In genomic region chr2:191170773-191171172, GRCh38 we compare ENCODE assay signal across 15 cellular contexts. TPM values are rescaled to one million over a fixed set of nuclear protein-coding genes. Genes with fewer than 3 reads are reported as not detected.
DNase-seq lines count a peak whose midpoint lies in the region; ATAC-seq and TF ChIP-seq lines count a peak whose summit lies in the region.
"Had no signal": no experiment of that assay in that cellular context is flagged by ENCODE, and none has a peak within 500 bp of the region (broad histone marks: within the 10 kb centered on the region; RNA-seq: fewer than 3 reads in every experiment).

No MANE protein-coding gene starts in this region.

- 69% methylated on average over 3 of the region's 3 CpGs for WGBS in smooth muscle cell (ENCODE audit: low lambda C conversion rate)
- 78 to 86% methylated on average over 3 of the region's 3 CpGs for WGBS in heart right ventricle, 2 donors

- H3K27ac ChIP-seq in RWPE2 (ENCODE audit: poor library complexity, severe bottlenecking) (peak overlapping the region; percentile 100), smooth muscle cell (ENCODE audit: low read depth) (peak overlapping the region; percentile 89), heart right ventricle (peak overlapping the region in 1 of 10 donors; percentile 57)
- H3K27ac ChIP-seq: HL-60 had no signal

- H3K27ac Mint-ChIP-seq in activated T-cell treated with anti-CD3 and anti-CD28 coated beads, Interleukin-2, amount 50 U/mL, for 24 hours: peak overlapping the region; percentile 92

- no peaks in the 10 kb centered on the region for H3K36me3 ChIP-seq in RWPE2 (ENCODE audit: low read depth)
- no peaks in the 10 kb centered on the region for H3K36me3 ChIP-seq in smooth muscle cell (ENCODE audit: low read depth)
- no peaks in the 10 kb centered on the region for H3K36me3 ChIP-seq in BE2C
- H3K36me3 ChIP-seq in heart right ventricle: no peaks in the 10 kb centered on the region

- H3K4me1 ChIP-seq in RWPE2 (ENCODE audit: insufficient read depth, poor library complexity, severe bottlenecking) (peaks cover 75% of the 10 kb centered on the region), smooth muscle cell (ENCODE audit: low read depth) (peaks cover 32% of the 10 kb centered on the region), BE2C (peaks cover 4% of the 10 kb centered on the region; the same call in 1 of the 2 replicates), heart right ventricle (peaks cover 0 to 56% (median 24%) of the 10 kb centered on the region in 9 donors)

- H3K4me3 ChIP-seq in RWPE2 (ENCODE audit: severe bottlenecking) (no peak overlapping the region), epithelial cell of esophagus (ENCODE audit: low read length) (no peak overlapping the region), smooth muscle cell (no peak overlapping the region), BE2C (ENCODE audit: low read depth, low read length) (no peak overlapping the region), heart right ventricle (no peak overlapping the region)

- DNase-seq in activated T-cell treated with anti-CD3 and anti-CD28 coated beads, Interleukin-2, amount 50 U/mL, for 24 hours: no peak
- no peak for DNase-seq in activated T-cell treated with anti-CD3 and anti-CD28 coated beads for 4 hours
- no peak for DNase-seq in RWPE2 (ENCODE audit: low spot score)
- peak; percentile 53 for DNase-seq in epithelial cell of esophagus (ENCODE audit: low read depth)
- DNase-seq in smooth muscle cell (lab: John Stamatoyannopoulos, UW; ENCODE audit: unreplicated experiment): no peak
- no peak for DNase-seq in BE2C
- no peak for DNase-seq in NCI-H1417 treated with DMSO at 0.1 percent for 48 hours (lab: John Stamatoyannopoulos, UW)
- DNase-seq in heart right ventricle: no peak
- DNase-seq: erythroblast; hypothalamus; NCI-H2029 treated with DMSO at 0.1 percent for 48 hours; NCI-H82; stimulated activated naive CD4-positive, alpha-beta T cell had no signal

- peaks cover 69% of the 10 kb centered on the region for H3K4me1 Mint-ChIP-seq in activated T-cell treated with anti-CD3 and anti-CD28 coated beads, Interleukin-2, amount 50 U/mL, for 24 hours (ENCODE audit: low read depth)

- H3K4me3 Mint-ChIP-seq in activated T-cell treated with anti-CD3 and anti-CD28 coated beads, Interleukin-2, amount 50 U/mL, for 24 hours: peak overlapping the region; percentile 4

- H3K27me3 ChIP-seq in RWPE2 (ENCODE audit: insufficient read depth, poor library complexity, severe bottlenecking) (no peaks in the 10 kb centered on the region), smooth muscle cell (ENCODE audit: low read depth) (no peaks in the 10 kb centered on the region), BE2C (no peaks in the 10 kb centered on the region), heart right ventricle (no peaks in the 10 kb centered on the region)

- H2AFZ ChIP-seq in smooth muscle cell (ENCODE audit: low read depth): peak overlapping the region; percentile 1

- H3K9ac ChIP-seq in smooth muscle cell (ENCODE audit: low read depth): no peak overlapping the region

- H3K79me2 ChIP-seq in smooth muscle cell (ENCODE audit: low read depth): no peaks in the 10 kb centered on the region

- H3K9me3 ChIP-seq in RWPE2 (ENCODE audit: severe bottlenecking) (no peaks in the 10 kb centered on the region), smooth muscle cell (replicated peaks; ENCODE audit: low read depth) (no peaks in the 10 kb centered on the region), BE2C (no peaks in the 10 kb centered on the region), heart right ventricle (no peaks in the 10 kb centered on the region)

- ATAC-seq in RWPE2 (ENCODE audit: low read depth) (no peak), heart right ventricle (no peak)
- ATAC-seq: sciatic nerve had no signal

- intact Hi-C loops in heart right ventricle (cut with DNase I): no loop called here

- H4K20me1 ChIP-seq in smooth muscle cell (ENCODE audit: low read depth): no peaks in the 10 kb centered on the region

- H3K9me3 Mint-ChIP-seq in activated T-cell treated with anti-CD3 and anti-CD28 coated beads, Interleukin-2, amount 50 U/mL, for 24 hours: no peaks in the 10 kb centered on the region

- H3K4me2 ChIP-seq in smooth muscle cell: peak overlapping the region; percentile 66

- TF ChIP-seq CTCF in RWPE2 (IDR thresholded peaks at IDR 0.05; ENCODE audit: poor library complexity, severe bottlenecking) (no peak), epithelial cell of esophagus (IDR thresholded peaks at IDR 0.05; ENCODE audit: insufficient read depth, low read depth, low read length, missing control alignments) (no peak), smooth muscle cell (IDR thresholded peaks at IDR 0.05; ENCODE audit: borderline replicate concordance, insufficient read depth, poor library complexity, severe bottlenecking) (no peak), BE2C (IDR thresholded peaks at IDR 0.05; ENCODE audit: low read depth, low read length) (no peak), heart right ventricle (IDR thresholded peaks at IDR 0.05) (no peak)

- H3F3A ChIP-seq in smooth muscle cell (ENCODE audit: low read depth): peaks cover 18% of the 10 kb centered on the region

- H3K36me3 Mint-ChIP-seq in activated T-cell treated with anti-CD3 and anti-CD28 coated beads, Interleukin-2, amount 50 U/mL, for 24 hours (ENCODE audit: low read depth): no peaks in the 10 kb centered on the region

- no peaks in the 10 kb centered on the region for H3K27me3 Mint-ChIP-seq in activated T-cell treated with anti-CD3 and anti-CD28 coated beads, Interleukin-2, amount 50 U/mL, for 24 hours

RNA-seq across cellular contexts. Expression of gene STAT4, which starts 20.0 kb away (rescaled TPM):
- total RNA-seq in smooth muscle cell (0.85 and 8.4 TPM in 2 replicates), heart right ventricle (1 to 10 TPM in 8 of 10 donors, under 1 TPM in 2; 0.52 to 9.4 (median 2.2) TPM)
- polyA plus RNA-seq in smooth muscle cell (0.89 TPM in 1 of 2 replicates, not detected in the other), heart right ventricle (1 to 10 TPM in 1 of 2 donors, under 1 TPM in 1; 0.52 to 2.2 TPM)
- 0.57 TPM for polyA plus RNA-seq in BE2C (2012; ENCODE audit: insufficient read depth, insufficient read length, low read depth)
